8 cellular contexts compared by ENCODE assay signal in genomic region chr7:32164341-32164996, GRCh38.
DNase-seq lines count a peak whose midpoint lies in the region; ATAC-seq lines count a peak whose summit lies in the region.

No MANE protein-coding gene starts in this region.

- DNase-seq in DMS 273 treated with DMSO at 0.1 percent for 48 hours (lab: John Stamatoyannopoulos, UW) (peak; percentile 85), NCI-H2171 (lab: John Stamatoyannopoulos, UW) (peak; percentile 17), cerebellar cortex (ENCODE audit: low spot score) (peak; percentile 58), medulla oblongata (ENCODE audit: extremely low spot score) (peak; percentile 58), NCI-H2107 treated with DMSO at 0.1 percent for 48 hours (lab: John Stamatoyannopoulos, UW; ENCODE audit: unreplicated experiment) (no peak)

- ATAC-seq in HG03025 (IDR thresholded peaks at IDR 0.05; ENCODE audit: low FRiP score, unreplicated experiment) = no peak
- ATAC-seq in HG03095 (IDR thresholded peaks at IDR 0.05; ENCODE audit: unreplicated experiment) = no peak
- no peak for ATAC-seq in HG02678 (IDR thresholded peaks at IDR 0.05; ENCODE audit: unreplicated experiment)
